16 cellular contexts compared by ENCODE assay signal in genomic region chr5:143491644-143492043, GRCh38.
"Had no signal": no experiment of that assay in that cellular context is flagged by ENCODE, and none has a peak within 500 bp of the region (broad histone marks: within the 10 kb centered on the region; RNA-seq: fewer than 3 reads in every experiment).

No MANE protein-coding gene starts in this region.

- H3K36me3 ChIP-seq: breast epithelium, heart right ventricle, neural progenitor cell, thoracic aorta had no signal

- H3K27ac ChIP-seq: breast epithelium, dorsolateral prefrontal cortex, heart right ventricle, neural progenitor cell, parathyroid adenoma, skin epidermis, thoracic aorta had no signal

- FAIRE-seq: frontal cortex had no signal

- H2AFZ ChIP-seq: neural progenitor cell, parathyroid adenoma had no signal

- H3K4me2 ChIP-seq: neural progenitor cell had no signal

- H3K9me3 ChIP-seq: breast epithelium, heart right ventricle, thoracic aorta had no signal

- H3K4me1 ChIP-seq: breast epithelium, neural progenitor cell had no signal

- H3K4me3 ChIP-seq: breast epithelium, dorsolateral prefrontal cortex, heart right ventricle, neural progenitor cell, skin epidermis, thoracic aorta had no signal

- H3K27me3 ChIP-seq: breast epithelium, dorsolateral prefrontal cortex, heart right ventricle, neural progenitor cell had no signal

- ATAC-seq: esophagus mucosa; heart right ventricle; left ventricle myocardium superior; stimulated activated naive CD8-positive, alpha-beta T cell treated with anti-CD3 and anti-CD28 coated beads, Interleukin-15, amount 100 ng/mL, for 72 hours had no signal

- H3K79me2 ChIP-seq: parathyroid adenoma had no signal

- DNase-seq: activated CD4-positive, alpha-beta T cell treated with anti-CD3 and anti-CD28 coated beads for 48 hours; dorsolateral prefrontal cortex; heart right ventricle; islet precursor cell; left ventricle myocardium superior; retina; stimulated activated CD4-positive, alpha-beta T cell treated with anti-CD3 and anti-CD28 coated beads, Interleukin-4, amount 100 ng/mL, for 4 hours; stimulated activated naive CD8-positive, alpha-beta T cell treated with anti-CD3 and anti-CD28 coated beads, Interleukin-15, amount 100 ng/mL, for 72 hours; T-helper 1 cell had no signal
